ENCODE assay signal across 17 cellular contexts in genomic region chr3:123157598-123158287, GRCh38. TPM values are rescaled to one million over a fixed set of nuclear protein-coding genes. Genes with fewer than 3 reads are reported as not detected.
DNase-seq lines count a peak whose midpoint lies in the region; ATAC-seq and TF ChIP-seq lines count a peak whose summit lies in the region.
"Had no signal": no experiment of that assay in that cellular context is flagged by ENCODE, and none has a peak within 500 bp of the region (broad histone marks: within the 10 kb centered on the region; RNA-seq: fewer than 3 reads in every experiment).

No MANE protein-coding gene starts in this region.

- peak; percentile 83 for ATAC-seq in body of pancreas
- peak; percentile 21 for ATAC-seq in left lung
- ATAC-seq: SK-N-SH treated with all-trans-retinoic acid at 6 μM for 48 hours had no signal

- H3K4me3 ChIP-seq in body of pancreas (no peak overlapping the region), left lung (no peak overlapping the region), lower leg skin (ENCODE audit: low read depth, poor library complexity, severe bottlenecking) (no peak overlapping the region)

- H3K36me3 ChIP-seq in body of pancreas (replicated peaks in 1 of 2; ENCODE audit: insufficient read depth in 1 of 2, low read depth in 2 of 2) (peaks cover 0 to 9% of the 10 kb centered on the region in 2 donors), left lung (peaks cover 0 to 94% of the 10 kb centered on the region in 2 donors)

- WGBS in body of pancreas, 2 donors: 31 to 36% methylated on average over 4 of the region's 4 CpGs
- 84 to 90% methylated on average over 4 of the region's 4 CpGs for WGBS in lower leg skin, 2 donors

- TF ChIP-seq CTCF in body of pancreas (IDR thresholded peaks at IDR 0.05) (no peak), left lung (IDR thresholded peaks at IDR 0.05) (no peak), lower leg skin (IDR thresholded peaks at IDR 0.05) (no peak)

- TF ChIP-seq POLR2A in body of pancreas (IDR thresholded peaks at IDR 0.05) (no peak), lower leg skin (IDR thresholded peaks at IDR 0.05) (no peak)

- H3K27me3 ChIP-seq in body of pancreas (no peaks in the 10 kb centered on the region), left lung (no peaks in the 10 kb centered on the region)

- H3K4me1 ChIP-seq in body of pancreas (peaks cover 57% of the 10 kb centered on the region), left lung (peaks cover 0 to 11% of the 10 kb centered on the region in 2 donors)

- peak overlapping the region; percentile 61 to 82 (median 70) for H3K27ac ChIP-seq in body of pancreas
- H3K27ac ChIP-seq in left lung: no peak overlapping the region
- H3K27ac ChIP-seq: epithelial cell of prostate had no signal

- DNase-seq in AG20443 (ENCODE audit: low spot score) (peak; percentile 4), HuH-7.5 (ENCODE audit: low spot score) (peak; percentile 33), body of pancreas (peak; percentile 49 to 67 (median 57)), left lung (no peak), lower leg skin (ENCODE audit: low spot score in 2 of 2) (no peak), AG08396 (ENCODE audit: low spot score) (no peak)
- no peak for DNase-seq in stimulated activated naive CD4-positive, alpha-beta T cell treated with Interleukin-2 at 50 U/mL for 16 hours (lab: John Stamatoyannopoulos, UW)
- no peak for DNase-seq in activated CD4-positive, alpha-beta T cell treated with anti-CD3 and anti-CD28 coated beads for 1 hour
- DNase-seq: activated CD4-positive, alpha-beta T cell treated with anti-CD3 and anti-CD28 coated beads, Interleukin-2, amount 50 U/mL, for 48 hours; AML-193; DMS 273 treated with DMSO at 0.1 percent for 48 hours; kidney; NCI-H187 treated with DMSO at 0.1 percent for 48 hours; NCI-H526 treated with DMSO at 0.1 percent for 48 hours; stimulated activated CD4-positive, alpha-beta T cell treated with anti-CD3 and anti-CD28 coated beads, Interleukin-12 subunit alpha, Interleukin-12 subunit beta, amount 100 ng/mL, for 4 hours had no signal

- intact Hi-C loops in body of pancreas (cut with DNase I) (no loop called here), left lung (cut with DNase I) (no loop called here), lower leg skin (cut with DNase I; ENCODE audit: low total_unique reads) (no loop called here)

- no peaks in the 10 kb centered on the region for H3K9me3 ChIP-seq in body of pancreas
- H3K9me3 ChIP-seq in left lung: no peaks in the 10 kb centered on the region

RNA-seq across cellular contexts. Expression of gene SEC22A, which starts 44.0 kb away (rescaled TPM):
- total RNA-seq in body of pancreas (10 to 100 TPM; 16.5 to 18.4 TPM), left lung (10 to 100 TPM; 15.7 to 18.5 TPM), lower leg skin (10 to 100 TPM; 20.4 to 37.4 (median 28.2) TPM)

Comparison
In these comparisons a context has a peak if more than half of its experiments do, and no peak if none do; other contexts are left out.
1. DNase-seq: peak in AG20443 (single experiment), HuH-7.5 (single experiment) and body of pancreas (4 of 4); none in left lung (0 of 2), lower leg skin (0 of 2), AG08396 (single experiment), stimulated activated naive CD4-positive, alpha-beta T cell treated with Interleukin-2 at 50 U/mL for 16 hours (single experiment) and activated CD4-positive, alpha-beta T cell treated with anti-CD3 and anti-CD28 coated beads for 1 hour (single experiment).
2. H3K27ac ChIP-seq: peak in body of pancreas (4 of 4); none in left lung (0 of 2).